18 cellular contexts compared by ENCODE assay signal in the genomic region with DNA sequence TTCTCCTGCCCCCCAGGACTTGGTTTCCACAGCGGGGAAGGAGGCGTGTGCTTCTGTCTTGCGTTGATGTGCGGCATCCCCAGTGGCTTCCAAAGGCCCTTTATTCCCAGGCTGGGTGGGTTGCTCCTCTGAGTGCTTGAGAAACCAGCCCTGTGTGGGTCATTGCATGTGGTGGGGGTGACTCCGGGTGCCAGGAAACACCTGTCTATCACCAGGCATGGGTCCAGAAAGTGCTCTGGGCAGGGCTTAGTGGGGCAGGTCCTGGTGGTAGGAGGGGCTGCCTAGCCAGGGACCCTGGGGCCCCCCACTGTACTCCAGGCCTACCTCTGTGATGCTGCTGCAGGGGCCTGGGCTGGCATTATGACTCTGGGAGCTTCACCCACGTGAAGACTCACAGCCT. TPM values are rescaled to one million over a fixed set of nuclear protein-coding genes. Genes with fewer than 3 reads are reported as not detected.
DNase-seq lines count a peak whose midpoint lies in the region; TF ChIP-seq lines count a peak whose summit lies in the region.
"Had no signal": no experiment of that assay in that cellular context is flagged by ENCODE, and none has a peak within 500 bp of the region (broad histone marks: within the 10 kb centered on the region; RNA-seq: fewer than 3 reads in every experiment).

No MANE protein-coding gene starts in this region.

- 0 out of 2 replicates have a peak overlapping the region, but pooled peaks have one; percentile 82 for H3K27ac ChIP-seq in 22Rv1
- H3K27ac ChIP-seq in RWPE1, result peak overlapping the region; percentile 97
- H3K27ac ChIP-seq in osteoblast (ENCODE audit: low read depth, low read length), result no peak overlapping the region
- H3K27ac ChIP-seq: C4-2B, HL-60 had no signal

- DNase-seq in D341Med (ENCODE audit: low spot score), result peak; percentile 20
- no peak for DNase-seq in RWPE1 (ENCODE audit: low spot score)
- peak; percentile 81 for DNase-seq in osteoblast (ENCODE audit: insufficient read length, low spot score, missing footprints)
- no peak for DNase-seq in retina
- DNase-seq in activated naive CD4-positive, alpha-beta T cell treated with Interleukin-2 at 50 U/mL for 16 hours, result no peak
- DNase-seq: ACHN; BE2C; Caco-2; CD4-positive, alpha-beta T cell; DMS79 treated with DMSO at 0.1 percent for 48 hours; GF-D8; GOT3; H7; IMR-90; KBM-7 had no signal

- peaks cover 9% of the 10 kb centered on the region for H3K79me2 ChIP-seq in osteoblast (ENCODE audit: insufficient read depth, low read length)

- CTCF ChIA-PET in RWPE1 (lab: Yijun Ruan, JAX), result interaction anchor here (0.6 kb wide), 1 partner anchor 11 kb away, joined by 4 read pairs; no protein-coding TSS in a partner anchor

- H3K9me3 ChIP-seq in osteoblast (ENCODE audit: low read depth, low read length), result no peaks in the 10 kb centered on the region
- H3K9me3 ChIP-seq: BE2C, Caco-2 had no signal

- H3K4me1 ChIP-seq in osteoblast (ENCODE audit: insufficient read depth, low read length), result peaks cover 2% of the 10 kb centered on the region
- H3K4me1 ChIP-seq: BE2C, Caco-2 had no signal

- POLR2A ChIA-PET in RWPE1 (lab: Yijun Ruan, JAX; ENCODE audit: low non-redundant PET), result no interaction called here

- H3K4me3 ChIP-seq in osteoblast (ENCODE audit: insufficient read depth, low read length), result no peak overlapping the region

- no peak overlapping the region for H2AFZ ChIP-seq in osteoblast (ENCODE audit: low read length)

- H3K4me2 ChIP-seq in osteoblast (ENCODE audit: insufficient read depth, low read length), result no peak overlapping the region

- peaks cover 28% of the 10 kb centered on the region for H3K36me3 ChIP-seq in osteoblast (ENCODE audit: insufficient read depth, low read length)

- H3K27me3 ChIP-seq in osteoblast (ENCODE audit: insufficient read depth, low read length), result no peaks in the 10 kb centered on the region
- H3K27me3 ChIP-seq: BE2C had no signal

- no peak for TF ChIP-seq CTCF in 22Rv1 (IDR thresholded peaks at IDR 0.05)
- no peak for TF ChIP-seq CTCF in RWPE1 (conservative IDR thresholded peaks at IDR 0.05; ENCODE audit: low read depth)
- TF ChIP-seq CTCF in osteoblast (IDR thresholded peaks at IDR 0.05; ENCODE audit: extremely low read depth, low read depth, low read length), result no peak

- H4K20me1 ChIP-seq in osteoblast (ENCODE audit: insufficient read depth, low read length), result peaks cover 6% of the 10 kb centered on the region

RNA-seq across cellular contexts. Expression of a gene that starts 9.6 kb away (rescaled TPM):
- total RNA-seq in osteoblast, result 8.5 and 11.6 TPM in 2 replicates

RNA-seq across cellular contexts. Expression of a gene that starts 13.3 kb away (rescaled TPM):
- total RNA-seq in osteoblast, result 21.8 and 40.5 TPM in 2 replicates

RNA-seq across cellular contexts. Expression of a gene that starts 15.7 kb away (rescaled TPM):
- 5.1 and 7.4 TPM in 2 replicates for total RNA-seq in osteoblast

RNA-seq across cellular contexts. Expression of a gene that starts 15.7 kb away (rescaled TPM):
- 12.7 and 14.8 TPM in 2 replicates for total RNA-seq in osteoblast

RNA-seq across cellular contexts. Expression of a gene that starts 18.4 kb away (rescaled TPM):
- 10.9 and 14.7 TPM in 2 replicates for total RNA-seq in osteoblast

Comparison
In these comparisons a context has a peak if more than half of its experiments do, and no peak if none do; other contexts are left out.
1. DNase-seq: peak in D341Med (single experiment) and osteoblast (single experiment); none in RWPE1 (single experiment), retina (single experiment) and activated naive CD4-positive, alpha-beta T cell treated with Interleukin-2 at 50 U/mL for 16 hours (single experiment).